In the genomic region with DNA sequence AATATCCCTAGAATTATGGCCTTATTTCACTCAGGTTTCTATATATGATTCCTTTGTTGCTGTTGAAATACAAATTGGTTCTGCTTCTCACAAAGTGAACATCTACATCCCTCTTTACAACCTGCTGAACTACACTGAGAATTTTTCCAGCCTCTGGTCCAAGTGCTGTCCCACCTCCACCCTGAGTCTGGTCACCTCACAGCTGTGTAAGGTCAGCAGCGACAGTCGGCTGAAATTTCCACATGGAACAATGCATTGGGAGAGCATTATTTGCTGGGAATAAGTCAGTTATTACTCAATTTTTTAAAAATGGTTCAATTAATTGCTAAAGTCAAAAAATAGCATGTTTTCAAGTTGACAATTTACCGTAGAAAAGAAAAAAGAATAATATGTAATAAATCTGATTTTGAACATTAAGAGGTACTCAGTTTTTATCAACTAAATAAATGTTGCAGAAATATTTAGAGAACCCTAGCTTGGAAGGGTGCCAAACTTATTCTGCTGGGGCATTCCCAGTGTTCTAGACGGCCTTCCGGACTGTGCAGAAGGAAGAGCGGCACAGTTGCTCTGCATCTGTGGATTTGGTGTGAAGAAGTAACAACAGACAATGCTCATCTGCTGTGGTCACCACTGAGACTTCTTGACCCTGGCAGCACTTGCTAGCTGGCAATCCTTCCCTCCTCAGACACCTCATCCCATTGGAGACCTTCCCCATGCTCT, we compare ENCODE assay signal across 1 cellular context.
TF ChIP-seq lines count a peak whose summit lies in the region.

No MANE protein-coding gene starts in this region.

TF ChIP-seq in H1, 55 proteins besides CTCF, POLR2A, EP300 and RAD21:
- TF ChIP-seq NANOG (IDR thresholded peaks at IDR 0.05; ENCODE audit: insufficient read depth, low read depth, low read length, poor library complexity, severe bottlenecking) (no peak), GTF2F1 (IDR thresholded peaks at IDR 0.05; ENCODE audit: borderline replicate concordance, low read depth, low read length) (no peak), HDAC2 (IDR thresholded peaks at IDR 0.05; ENCODE audit: borderline replicate concordance in 1 of 2, low read depth in 2 of 2, low read length in 2 of 2) (no peak), HDAC6 (IDR thresholded peaks at IDR 0.05; ENCODE audit: low read depth, low read length) (no peak), KDM4A (IDR thresholded peaks at IDR 0.05; ENCODE audit: low read depth, low read length, severe bottlenecking) (no peak), POLR2AphosphoS5 (IDR thresholded peaks at IDR 0.05; ENCODE audit: low read depth, low read length) (no peak), BACH1 (IDR thresholded peaks at IDR 0.05; ENCODE audit: low read length) (no peak), JUN (IDR thresholded peaks at IDR 0.05; ENCODE audit: low read depth, low read length) (no peak), SP4 (IDR thresholded peaks at IDR 0.05; ENCODE audit: low read length) (no peak), CHD2 (IDR thresholded peaks at IDR 0.05; ENCODE audit: low read length) (no peak), TBP (IDR thresholded peaks at IDR 0.05; ENCODE audit: low read depth, low read length) (no peak), SIN3A (conservative IDR thresholded peaks at IDR 0.05 in 1 of 2, IDR thresholded peaks at IDR 0.05 in 1 of 2; ENCODE audit: low read depth in 1 of 2, low read length in 2 of 2) (no peak), BCL11A (IDR thresholded peaks at IDR 0.05; ENCODE audit: low read depth in 2 of 2, low read length in 2 of 2) (no peak), CREB1 (IDR thresholded peaks at IDR 0.05) (no peak), POU5F1 (IDR thresholded peaks at IDR 0.05; ENCODE audit: low read depth, low read length) (no peak), RNF2 (IDR thresholded peaks at IDR 0.05; ENCODE audit: borderline replicate concordance, low read depth, low read length, missing control alignments, poor library complexity, severe bottlenecking) (no peak), RFX5 (IDR thresholded peaks at IDR 0.05; ENCODE audit: borderline replicate concordance, low read depth, low read length) (no peak), RXRA (IDR thresholded peaks at IDR 0.05; ENCODE audit: insufficient read depth, low read depth, low read length) (no peak)
